Comparison of ENCODE assay signal across 9 cellular contexts in genomic region chr15:51917493-51917892, GRCh38. TPM values are rescaled to one million over a fixed set of nuclear protein-coding genes. Genes with fewer than 3 reads are reported as not detected.
DNase-seq lines count a peak whose midpoint lies in the region; ATAC-seq and TF ChIP-seq lines count a peak whose summit lies in the region.
"Had no signal": no experiment of that assay in that cellular context is flagged by ENCODE, and none has a peak within 500 bp of the region (broad histone marks: within the 10 kb centered on the region; RNA-seq: fewer than 3 reads in every experiment).

No MANE protein-coding gene starts in this region.

- H3K79me1 ChIP-seq in neuronal stem cell (ENCODE audit: low read depth, low read length), result no peaks in the 10 kb centered on the region

- peaks cover 3% of the 10 kb centered on the region for H3K36me3 Mint-ChIP-seq in T-helper 17 cell (ENCODE audit: low read depth)

- H3K4ac ChIP-seq in neuronal stem cell (ENCODE audit: low read length), result no peak overlapping the region

- H3K36me3 ChIP-seq in HAP-1 (replicated peaks), result peaks cover 17% of the 10 kb centered on the region
- peaks cover 0 to 52% of the 10 kb centered on the region in 2 donors for H3K36me3 ChIP-seq in neuronal stem cell (replicated peaks in 1 of 2; ENCODE audit: control insufficient read depth in 2 of 2, insufficient read depth in 2 of 2, low read length in 2 of 2)
- no peaks in the 10 kb centered on the region for H3K36me3 ChIP-seq in colonic mucosa

- no peak overlapping the region for H4K8ac ChIP-seq in neuronal stem cell (ENCODE audit: low read depth, low read length)

- H3K27me3 Mint-ChIP-seq in T-helper 17 cell, result no peaks in the 10 kb centered on the region

- H2AFZ ChIP-seq in neuronal stem cell (ENCODE audit: low read length), result no peak overlapping the region

- peaks cover 2% of the 10 kb centered on the region for H3K4me1 Mint-ChIP-seq in T-helper 17 cell
- H3K4me1 Mint-ChIP-seq: brain had no signal

- in situ Hi-C loops in HAP-1 (cut with MboI; ENCODE audit: low sequenced_read_pairs) (loop anchor here (25.0 kb wide), 1 partner anchor 280 kb away; no protein-coding TSS in a partner anchor), SK-MEL-5 (cut with HindIII; ENCODE audit: low pct_unique_long_range_greater_than_20kb, low sequenced_read_pairs) (no loop called here)

- no peak for ATAC-seq in T-helper 17 cell
- no peak for ATAC-seq in GM19463 (IDR thresholded peaks at IDR 0.05; ENCODE audit: unreplicated experiment)

- H2BK5ac ChIP-seq in neuronal stem cell (ENCODE audit: low read length), result no peak overlapping the region

- H3K23ac ChIP-seq in neuronal stem cell (ENCODE audit: low read depth, low read length, poor library complexity), result no peak overlapping the region

- H3K27me3 ChIP-seq in HAP-1 (ENCODE audit: low read depth) (no peaks in the 10 kb centered on the region), neuronal stem cell (ENCODE audit: control insufficient read depth in 3 of 3, insufficient read depth in 3 of 3, low read depth in 1 of 3, low read length in 3 of 3) (no peaks in the 10 kb centered on the region), colonic mucosa (no peaks in the 10 kb centered on the region)

- no peak overlapping the region for H3K9ac ChIP-seq in neuronal stem cell (ENCODE audit: low read depth, low read length, poor library complexity)
- H3K9ac ChIP-seq in colonic mucosa (ENCODE audit: low read depth in 2 of 2, low read length in 2 of 2), result no peak overlapping the region

- DNase-seq in DMS 273 (lab: John Stamatoyannopoulos, UW; ENCODE audit: unreplicated experiment) (peak; percentile 49), HAP-1 (ENCODE audit: low spot score in 2 of 2) (peak; percentile 19 to 47), SK-MEL-5 (ENCODE audit: low read depth, low spot score) (peak; percentile 59), iPS DF 19.7 (ENCODE audit: low read depth, low spot score) (peak; percentile 45), neuronal stem cell (ENCODE audit: low spot score) (no peak), T-helper 17 cell (no peak), colonic mucosa (no peak)

- no peak overlapping the region for H3K14ac ChIP-seq in neuronal stem cell (ENCODE audit: low read length)

- H3K4me3 ChIP-seq in HAP-1, result no peak overlapping the region
- no peak overlapping the region for H3K4me3 ChIP-seq in neuronal stem cell (ENCODE audit: low read length in 2 of 2)
- no peak overlapping the region for H3K4me3 ChIP-seq in colonic mucosa

- intact Hi-C loops in colonic mucosa (cut with DNase I), result no loop called here

- no CpG with 5 or more reads among the region's 2 CpGs for WGBS in neuronal stem cell (ENCODE audit: extremely low coverage in 2 of 2, insufficient read length in 2 of 2, insufficient replicate concordance in 1 of 2), 2 donors

- H3K9me3 ChIP-seq in HAP-1 (no peaks in the 10 kb centered on the region), neuronal stem cell (replicated peaks in 1 of 2; ENCODE audit: control insufficient read depth in 2 of 2, insufficient read depth in 1 of 2, low read depth in 1 of 2, low read length in 2 of 2) (no peaks in the 10 kb centered on the region), T-helper 17 cell (ENCODE audit: control insufficient read depth, low read length, poor library complexity, severe bottlenecking) (no peaks in the 10 kb centered on the region), colonic mucosa (no peaks in the 10 kb centered on the region)

- no peak overlapping the region for H2AK5ac ChIP-seq in neuronal stem cell (ENCODE audit: low read depth, low read length)

- H3K4me1 ChIP-seq in HAP-1 (no peaks in the 10 kb centered on the region), neuronal stem cell (ENCODE audit: control insufficient read depth in 2 of 2, insufficient read depth in 1 of 2, low read depth in 1 of 2, low read length in 2 of 2) (no peaks in the 10 kb centered on the region), colonic mucosa (no peaks in the 10 kb centered on the region)

- H3K27ac ChIP-seq in neuronal stem cell (replicated peaks; ENCODE audit: low read length) (no peak overlapping the region), colonic mucosa (no peak overlapping the region)

- H4K91ac ChIP-seq in neuronal stem cell (ENCODE audit: low read depth, low read length, poor library complexity), result no peak overlapping the region

- no peak for TF ChIP-seq CTCF in colonic mucosa (IDR thresholded peaks at IDR 0.05)

- H3K18ac ChIP-seq in neuronal stem cell (ENCODE audit: low read length), result no peak overlapping the region

- no peak overlapping the region for H2BK120ac ChIP-seq in neuronal stem cell (ENCODE audit: low read depth, low read length)

- H3K4me2 ChIP-seq in neuronal stem cell (ENCODE audit: insufficient read depth, low read length, poor library complexity, severe bottlenecking), result no peak overlapping the region

- no peak overlapping the region for H2BK12ac ChIP-seq in neuronal stem cell (ENCODE audit: low read length)

- no peak overlapping the region for H2BK15ac ChIP-seq in neuronal stem cell (ENCODE audit: low read length)

- no peak overlapping the region for H3K27ac Mint-ChIP-seq in T-helper 17 cell
- H3K27ac Mint-ChIP-seq: brain had no signal

- H3K4me3 Mint-ChIP-seq in T-helper 17 cell, result no peak overlapping the region
- H3K4me3 Mint-ChIP-seq: brain had no signal

RNA-seq across cellular contexts. Expression of gene LEO1, which starts 54.1 kb away (rescaled TPM):
- total RNA-seq in SK-MEL-5 (2014; rRNA removed; shearing (Covaris generic)), result 29.0 and 29.6 TPM in 2 replicates
- 23.3 and 24.8 TPM in 2 replicates for polyA plus RNA-seq in SK-MEL-5 (2015; cell fraction: cytosol; rRNA removed)
- polyA plus RNA-seq in SK-MEL-5 (2015; cell fraction: nucleus; rRNA removed), result 11.3 and 17.7 TPM in 2 replicates
- polyA plus RNA-seq in neuronal stem cell (2013, experiment 1 of 2), result 23.2 TPM
- polyA plus RNA-seq in neuronal stem cell (2013, experiment 2 of 2), result 22.6 TPM
- total RNA-seq in T-helper 17 cell, result 1 to 10 TPM; 8.8 to 9.4 TPM
- total RNA-seq in colonic mucosa, result 10 to 100 TPM; 23.6 to 29.3 TPM

Comparison
In these comparisons a context has a peak if more than half of its experiments do, and no peak if none do; other contexts are left out.
1. DNase-seq: peak in DMS 273 (single experiment), HAP-1 (2 of 2), SK-MEL-5 (single experiment) and iPS DF 19.7 (single experiment); none in neuronal stem cell (single experiment), T-helper 17 cell (0 of 3) and colonic mucosa (single experiment).